23 cellular contexts compared by ENCODE assay signal in genomic region chr1:202306535-202307345, GRCh38. TPM values are rescaled to one million over a fixed set of nuclear protein-coding genes. Genes with fewer than 3 reads are reported as not detected.
A peak's percentile ranks its signal among the peaks of the same experiment; 100 is the strongest.
DNase-seq lines count a peak whose midpoint lies in the region; ATAC-seq lines count a peak whose summit lies in the region.
"Had no signal": no experiment of that assay in that cellular context is flagged by ENCODE, and none has a peak within 500 bp of the region (broad histone marks: within the 10 kb centered on the region; RNA-seq: fewer than 3 reads in every experiment).

No MANE protein-coding gene starts in this region.

- no peaks in the 10 kb centered on the region for H3K79me1 ChIP-seq in mesendoderm (ENCODE audit: low read length)

- H3K18ac ChIP-seq in mesendoderm (ENCODE audit: low read length): no peak overlapping the region

- no CpG with 5 or more reads among the region's 9 CpGs for WGBS in mesendoderm (ENCODE audit: extremely low coverage, insufficient coverage, low lambda C conversion rate)
- 63% methylated on average over 9 of the region's 9 CpGs for WGBS in right cardiac atrium

- H2BK5ac ChIP-seq in mesendoderm (ENCODE audit: low read length): no peak overlapping the region

- CTCF ChIA-PET in activated naive CD4-positive, alpha-beta T cell treated with anti-CD3 and anti-CD28 coated beads, Interleukin-2, amount 10 ng/mL, durations not matched to agents 7 days and 5 days (lab: Charles Lee): interaction anchor here (0.6 to 3.0 kb wide), 7 partner anchors 9 to 939 kb away, joined by 3 to 16 read pairs (median 4); partner anchors contain the start of gene LGR6

- no peak for ATAC-seq in right cardiac atrium
- ATAC-seq in GM18520 (IDR thresholded peaks at IDR 0.05; ENCODE audit: unreplicated experiment): no peak

- H3K9me3 ChIP-seq in right cardiac atrium (ENCODE audit: control insufficient read depth, low read length): no peaks in the 10 kb centered on the region

- H3K4me1 Mint-ChIP-seq in activated naive CD4-positive, alpha-beta T cell treated with anti-CD3 and anti-CD28 coated beads, Interleukin-2, amount 10 ng/mL, durations not matched to agents 7 days and 5 days: peaks cover 6% of the 10 kb centered on the region

- H3K27me3 ChIP-seq in mesendoderm (ENCODE audit: insufficient read depth, low read length, poor library complexity) (no peaks in the 10 kb centered on the region), right cardiac atrium (ENCODE audit: control insufficient read depth, insufficient read depth) (no peaks in the 10 kb centered on the region)

- no peaks in the 10 kb centered on the region for H3K9me3 Mint-ChIP-seq in activated naive CD4-positive, alpha-beta T cell treated with anti-CD3 and anti-CD28 coated beads, Interleukin-2, amount 10 ng/mL, durations not matched to agents 7 days and 5 days
- H3K9me3 Mint-ChIP-seq: HFFc6 had no signal

- H3K36me3 ChIP-seq in mesendoderm (ENCODE audit: control insufficient read depth, insufficient read depth, low read length): no peaks in the 10 kb centered on the region

- peak overlapping the region; percentile 45 for H3K23ac ChIP-seq in mesendoderm (ENCODE audit: low read length)

- H3K56ac ChIP-seq in mesendoderm (ENCODE audit: low read length): no peak overlapping the region

- no peaks in the 10 kb centered on the region for H3K79me2 ChIP-seq in mesendoderm (ENCODE audit: control insufficient read depth, insufficient read depth, low read length)

- intact Hi-C loops in right cardiac atrium (cut with DNase I): no loop called here

- H3K4me3 Mint-ChIP-seq in activated naive CD4-positive, alpha-beta T cell treated with anti-CD3 and anti-CD28 coated beads, Interleukin-2, amount 10 ng/mL, durations not matched to agents 7 days and 5 days: no peak overlapping the region
- H3K4me3 Mint-ChIP-seq: HFFc6 had no signal

- H4K8ac ChIP-seq in mesendoderm (ENCODE audit: low read depth, low read length): no peak overlapping the region

- H3K9ac ChIP-seq in mesendoderm (ENCODE audit: low read length): no peak overlapping the region

- H3K36me3 Mint-ChIP-seq in activated naive CD4-positive, alpha-beta T cell treated with anti-CD3 and anti-CD28 coated beads, Interleukin-2, amount 10 ng/mL, durations not matched to agents 7 days and 5 days: no peaks in the 10 kb centered on the region

- no peaks in the 10 kb centered on the region for H3K4me1 ChIP-seq in mesendoderm (ENCODE audit: control insufficient read depth, low read depth, low read length)
- peaks cover 3% of the 10 kb centered on the region for H3K4me1 ChIP-seq in right cardiac atrium (ENCODE audit: control insufficient read depth, insufficient read depth, low read length)

- peaks cover 44% of the 10 kb centered on the region for H3K27me3 Mint-ChIP-seq in activated naive CD4-positive, alpha-beta T cell treated with anti-CD3 and anti-CD28 coated beads, Interleukin-2, amount 10 ng/mL, durations not matched to agents 7 days and 5 days

- no peak overlapping the region for H3K4ac ChIP-seq in mesendoderm (ENCODE audit: low read depth, low read length)

- no peak overlapping the region for H2BK15ac ChIP-seq in mesendoderm (replicated peaks; ENCODE audit: low read depth)

- no peak overlapping the region for H2BK120ac ChIP-seq in mesendoderm (ENCODE audit: low read depth, low read length)

- no peak overlapping the region for H3K27ac ChIP-seq in mesendoderm (ENCODE audit: low read depth, low read length)
- no peak overlapping the region for H3K27ac ChIP-seq in right cardiac atrium (ENCODE audit: low read length)
- H3K27ac ChIP-seq: 22Rv1, C4-2B had no signal

- no peak overlapping the region for H4K5ac ChIP-seq in mesendoderm (ENCODE audit: low read length)

- peak; percentile 12 for DNase-seq in activated naive CD4-positive, alpha-beta T cell treated with anti-CD3 and anti-CD28 coated beads, Interleukin-2, amount 10 ng/mL, durations not matched to agents 7 days and 5 days
- no peak for DNase-seq in activated naive CD4-positive, alpha-beta T cell treated with anti-CD3 and anti-CD28 coated beads, Interleukin-2, amount 50 U/mL, for 16 hours
- DNase-seq in anterior cingulate cortex (lab: John Stamatoyannopoulos, UW): peak in 39 of 58 donors; percentile 11 to 84 (median 45)
- DNase-seq in mesendoderm: no peak
- DNase-seq in putamen (ENCODE audit: low spot score): peak; percentile 23
- no peak for DNase-seq in right cardiac atrium
- DNase-seq in GM19238 (ENCODE audit: insufficient read length, low spot score): no peak
- DNase-seq: ACHN; GDM1; H7; HFFc6; KG1; NCI-H1092 treated with DMSO at 0.1 percent for 48 hours; NCI-H1436 treated with DMSO at 0.1 percent for 48 hours; NCI-H2029; NCI-H226; NCI-H510A treated with DMSO at 0.1 percent for 48 hours; NCI-H748 treated with DMSO at 0.1 percent for 48 hours; NK-92 treated with Interleukin-12 subunit alpha and Interleukin-12 subunit beta, amount 100 ng/mL, for 24 hours; SIG-M5 had no signal

- H2AK5ac ChIP-seq in mesendoderm (ENCODE audit: low read length): no peak overlapping the region

- H3K4me3 ChIP-seq in mesendoderm (ENCODE audit: low read length): no peak overlapping the region
- no peak overlapping the region for H3K4me3 ChIP-seq in right cardiac atrium (ENCODE audit: low read length)

- no peak overlapping the region for H3K27ac Mint-ChIP-seq in activated naive CD4-positive, alpha-beta T cell treated with anti-CD3 and anti-CD28 coated beads, Interleukin-2, amount 10 ng/mL, durations not matched to agents 7 days and 5 days
- H3K27ac Mint-ChIP-seq: HFFc6 had no signal

- H3K4me2 ChIP-seq in mesendoderm (ENCODE audit: low read length): no peak overlapping the region

RNA-seq across cellular contexts. Expression of gene UBE2T, which starts 35.0 kb away (rescaled TPM):
- polyA plus RNA-seq in mesendoderm (2013, experiment 1 of 2): 87.5 TPM
- 91.3 TPM for polyA plus RNA-seq in mesendoderm (2013, experiment 2 of 2)
- total RNA-seq in right cardiac atrium: 10 to 100 TPM in 1 of 4 donors, 1 to 10 TPM in 3; 5.1 to 12.1 (median 8.1) TPM
- 16.1 TPM for polyA plus RNA-seq in right cardiac atrium

RNA-seq across cellular contexts. Expression of gene PPP1R12B, which starts 41.8 kb away (rescaled TPM):
- polyA plus RNA-seq in mesendoderm (2013, experiment 1 of 2): 3.2 TPM
- polyA plus RNA-seq in mesendoderm (2013, experiment 2 of 2): 2.7 TPM
- 100 to 1,000 TPM; 574 to 741 (median 606) TPM for total RNA-seq in right cardiac atrium
- polyA plus RNA-seq in right cardiac atrium: 182 TPM

Comparison
In these comparisons a context has a peak if more than half of its experiments do, and no peak if none do; other contexts are left out.
1. DNase-seq: peak in activated naive CD4-positive, alpha-beta T cell treated with anti-CD3 and anti-CD28 coated beads, Interleukin-2, amount 10 ng/mL, durations not matched to agents 7 days and 5 days (single experiment), anterior cingulate cortex (39 of 58) and putamen (single experiment); none in activated naive CD4-positive, alpha-beta T cell treated with anti-CD3 and anti-CD28 coated beads, Interleukin-2, amount 50 U/mL, for 16 hours (single experiment), mesendoderm (single experiment), right cardiac atrium (0 of 3) and GM19238 (single experiment).